ENCODE assay signal across 8 cellular contexts in genomic region chr5:9544056-9544455, GRCh38. TPM values are rescaled to one million over a fixed set of nuclear protein-coding genes. Genes with fewer than 3 reads are reported as not detected.
DNase-seq lines count a peak whose midpoint lies in the region; ATAC-seq and TF ChIP-seq lines count a peak whose summit lies in the region.

No MANE protein-coding gene starts in this region.

- CTCF ChIA-PET in MCF 10A (lab: Yijun Ruan, JAX) = interaction anchor here (0.6 to 2.3 kb wide), 38 partner anchors 8 to 1818 kb away, joined by 3 to 16 read pairs (median 4); no protein-coding TSS in a partner anchor

- no peak for TF ChIP-seq CTCF in MCF 10A (IDR thresholded peaks at IDR 0.05; ENCODE audit: unreplicated experiment)
- TF ChIP-seq CTCF in lower lobe of right lung (IDR thresholded peaks at IDR 0.05) = no peak
- no peak for TF ChIP-seq CTCF in vagina (IDR thresholded peaks at IDR 0.05)

- H3K4me1 Mint-ChIP-seq in MCF 10A (ENCODE audit: insufficient read depth, unreplicated experiment) = peaks cover 7% of the 10 kb centered on the region

- DNase-seq in Right ventricle myocardium superior (no peak), Right ventricle myocardium inferior (ENCODE audit: missing footprints) (no peak), MCF 10A (ENCODE audit: unreplicated experiment) (no peak), lower lobe of right lung (no peak), vagina (ENCODE audit: extremely low spot score in 2 of 2) (no peak), H4 (ENCODE audit: low spot score) (no peak)
- DNase-seq in stimulated activated CD8-positive, alpha-beta memory T cell treated with anti-CD3 and anti-CD28 coated beads, Interleukin-4, amount 100 ng/mL, for 48 hours = no peak

- H3K27me3 ChIP-seq in lower lobe of right lung (ENCODE audit: low read depth) (peaks cover 18% of the 10 kb centered on the region), vagina (no peaks in the 10 kb centered on the region)

- H3K4me3 ChIP-seq in lower lobe of right lung = peak overlapping the region; percentile 71
- H3K4me3 ChIP-seq in vagina = peak overlapping the region; percentile 77 to 86

- no TSS peak for BruUV-seq in MCF 10A (replicated peaks; lab: Mats Ljungman, UMichigan)

- no peak for TF ChIP-seq POLR2A in vagina (IDR thresholded peaks at IDR 0.05)

- no peak overlapping the region for H3K27ac ChIP-seq in lower lobe of right lung
- peak overlapping the region; percentile 81 for H3K27ac ChIP-seq in vagina

- peak overlapping the region; percentile 69 for H3K4me3 Mint-ChIP-seq in MCF 10A (ENCODE audit: unreplicated experiment)

- H3K27ac Mint-ChIP-seq in MCF 10A (ENCODE audit: low read depth, unreplicated experiment) = no peak overlapping the region

- no peaks in the 10 kb centered on the region for H3K9me3 Mint-ChIP-seq in MCF 10A (ENCODE audit: unreplicated experiment)

- no peaks in the 10 kb centered on the region for H3K36me3 Mint-ChIP-seq in MCF 10A (ENCODE audit: insufficient read depth, unreplicated experiment)

- H3K9me3 ChIP-seq in lower lobe of right lung (no peaks in the 10 kb centered on the region), vagina (no peaks in the 10 kb centered on the region)

- no peaks in the 10 kb centered on the region for H3K27me3 Mint-ChIP-seq in MCF 10A (ENCODE audit: insufficient read depth, unreplicated experiment)

- H3K36me3 ChIP-seq in lower lobe of right lung = peaks cover 4% of the 10 kb centered on the region
- H3K36me3 ChIP-seq in vagina = no peaks in the 10 kb centered on the region

- intact Hi-C loops in Right ventricle myocardium superior (cut with DNase I) = loop anchor here (10.0 kb wide), 1 partner anchor 259 kb away; no protein-coding TSS in a partner anchor
- intact Hi-C loops in Right ventricle myocardium inferior (cut with DNase I) = loop anchor here (1.0 to 10.0 kb wide), 3 partner anchors 89 to 255 kb away; no protein-coding TSS in a partner anchor
- intact Hi-C loops in MCF 10A (cut with micrococcal nuclease) = loop anchor here (1.0 to 2.0 kb wide), 4 partner anchors 183 to 788 kb away; no protein-coding TSS in a partner anchor
- intact Hi-C loops in lower lobe of right lung (cut with DNase I) = no loop called here
- intact Hi-C loops in vagina (cut with DNase I) = loop anchor here (2.0 kb wide), 1 partner anchor 261 kb away; no protein-coding TSS in a partner anchor

- ATAC-seq in Right ventricle myocardium superior (ENCODE audit: poor library complexity) (peak; percentile 1), Right ventricle myocardium inferior (no peak), lower lobe of right lung (no peak), GM21619 (IDR thresholded peaks at IDR 0.05; ENCODE audit: unreplicated experiment) (no peak)

- POLR2A ChIA-PET in MCF 10A (lab: Yijun Ruan, JAX) = interaction anchor here (1.6 kb wide), 1 partner anchor 275 kb away, joined by 3 read pairs; no protein-coding TSS in a partner anchor

- H3K4me1 ChIP-seq in lower lobe of right lung = peaks cover 6% of the 10 kb centered on the region
- peaks cover 24% of the 10 kb centered on the region for H3K4me1 ChIP-seq in vagina

RNA-seq across cellular contexts. Expression of gene SEMA5A, which starts 1.8 kb away (rescaled TPM):
- 27.1 TPM for total RNA-seq in Right ventricle myocardium superior
- total RNA-seq in Right ventricle myocardium inferior = 28.6 TPM
- total RNA-seq in MCF 10A (2022) = 1.2 and 1.4 TPM in 2 replicates
- 29.3 TPM for total RNA-seq in lower lobe of right lung
- total RNA-seq in vagina = 9.3 TPM
- 13.7 and 20.4 TPM in 2 replicates for total RNA-seq in H4 (2014; rRNA removed; shearing (Covaris generic))
